In the genomic region with DNA sequence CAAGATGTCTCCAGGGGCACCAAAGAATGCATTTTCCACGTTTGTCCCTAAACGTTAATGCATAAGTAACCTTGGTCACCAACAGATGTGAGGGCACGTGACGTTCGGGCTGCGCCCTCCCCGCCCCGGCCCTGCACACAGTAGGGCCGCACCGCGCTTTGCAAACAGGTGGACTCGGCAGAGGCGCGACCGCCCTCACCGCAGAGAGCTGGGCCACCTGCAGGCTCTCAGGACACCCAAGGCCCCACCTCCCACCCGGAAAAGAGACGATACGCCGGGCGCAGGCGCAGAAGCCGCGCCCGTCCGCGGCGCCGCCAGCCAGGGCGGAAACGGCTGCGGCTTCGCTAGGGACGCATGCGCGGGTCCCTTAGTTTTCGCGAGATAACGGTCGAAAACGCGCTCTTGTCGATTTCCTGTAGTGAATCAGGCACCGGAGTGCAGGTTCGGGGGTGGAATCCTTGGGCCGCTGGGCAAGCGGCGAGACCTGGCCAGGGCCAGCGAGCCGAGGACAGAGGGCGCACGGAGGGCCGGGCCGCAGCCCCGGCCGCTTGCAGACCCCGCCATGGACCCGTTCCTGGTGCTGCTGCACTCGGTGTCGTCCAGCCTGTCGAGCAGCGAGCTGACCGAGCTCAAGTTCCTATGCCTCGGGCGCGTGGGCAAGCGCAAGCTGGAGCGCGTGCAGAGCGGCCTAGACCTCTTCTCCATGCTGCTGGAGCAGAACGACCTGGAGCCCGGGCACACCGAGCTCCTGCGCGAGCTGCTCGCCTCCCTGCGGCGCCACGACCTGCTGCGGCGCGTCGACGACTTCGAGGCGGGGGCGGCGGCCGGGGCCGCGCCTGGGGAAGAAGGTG, we compare ENCODE assay signal across 8 cellular contexts. TPM values are rescaled to one million over a fixed set of nuclear protein-coding genes. Genes with fewer than 3 reads are reported as not detected.
DNase-seq lines count a peak whose midpoint lies in the region; ATAC-seq and TF ChIP-seq lines count a peak whose summit lies in the region.

A gene with protein sequence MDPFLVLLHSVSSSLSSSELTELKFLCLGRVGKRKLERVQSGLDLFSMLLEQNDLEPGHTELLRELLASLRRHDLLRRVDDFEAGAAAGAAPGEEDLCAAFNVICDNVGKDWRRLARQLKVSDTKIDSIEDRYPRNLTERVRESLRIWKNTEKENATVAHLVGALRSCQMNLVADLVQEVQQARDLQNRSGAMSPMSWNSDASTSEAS (plus strand): TSS at position 399 of the 851 bp plus-strand sequence. CDS start 164 bp downstream, at position 563.

- H3K36me3 Mint-ChIP-seq in activated T-helper 2 cell treated with anti-CD3 and anti-CD28 coated beads, Interferon-gamma antibody, Interleukin-2, Interleukin-4, amounts not matched to agents 10 μg/mL and 5 μg/mL and 100 μg/mL, durations not matched to agents 14 hours and 24 hours and 36 hours (ENCODE audit: low read depth) = peaks cover 44% of the 10 kb centered on the region
- H3K36me3 Mint-ChIP-seq in nephron (ENCODE audit: low read depth) = peaks cover 12% of the 10 kb centered on the region

- peak within 1 kb of the TSS; percentile 98 for H3K27ac ChIP-seq in KOPT-K1 (ENCODE audit: low read depth, low read length, poor library complexity, severe bottlenecking)

- peak within 1 kb of the TSS; percentile 99 for H3K27ac Mint-ChIP-seq in activated T-helper 2 cell treated with anti-CD3 and anti-CD28 coated beads, Interferon-gamma antibody, Interleukin-2, Interleukin-4, amounts not matched to agents 10 μg/mL and 5 μg/mL and 100 μg/mL, durations not matched to agents 14 hours and 24 hours and 36 hours
- peak within 1 kb of the TSS; percentile 80 to 96 (median 95) for H3K27ac Mint-ChIP-seq in nephron

- TF ChIP-seq CTCF in fibroblast of pulmonary artery (IDR thresholded peaks at IDR 0.05; ENCODE audit: low read length, missing control alignments) (no peak), nephron (IDR thresholded peaks at IDR 0.05; ENCODE audit: unreplicated experiment in 3 of 3) (no peak)

- H3K4me3 Mint-ChIP-seq in activated T-helper 2 cell treated with anti-CD3 and anti-CD28 coated beads, Interferon-gamma antibody, Interleukin-2, Interleukin-4, amounts not matched to agents 10 μg/mL and 5 μg/mL and 100 μg/mL, durations not matched to agents 14 hours and 24 hours and 36 hours (ENCODE audit: low read depth) = peak within 1 kb of the TSS; percentile 98
- peak within 1 kb of the TSS; percentile 92 to 98 (median 95) for H3K4me3 Mint-ChIP-seq in nephron

- H3K9me3 Mint-ChIP-seq in activated T-helper 2 cell treated with anti-CD3 and anti-CD28 coated beads, Interferon-gamma antibody, Interleukin-2, Interleukin-4, amounts not matched to agents 10 μg/mL and 5 μg/mL and 100 μg/mL, durations not matched to agents 14 hours and 24 hours and 36 hours = no peaks in the 10 kb centered on the region
- H3K9me3 Mint-ChIP-seq in nephron = no peaks in the 10 kb centered on the region

- H3K36me3 ChIP-seq in KOPT-K1 (ENCODE audit: insufficient read depth, low read length) = peaks cover 36% of the 10 kb centered on the region

- ATAC-seq in GM21717 (IDR thresholded peaks at IDR 0.05; ENCODE audit: unreplicated experiment) = peak; percentile 59
- ATAC-seq in stimulated activated naive CD8-positive, alpha-beta T cell treated with anti-CD3 and anti-CD28 coated beads, Interleukin-15, Interleukin-2, amounts not matched to agents 100 U/mL and 50 U/mL, for 24 hours = peak; percentile 50

- H3K4me1 Mint-ChIP-seq in activated T-helper 2 cell treated with anti-CD3 and anti-CD28 coated beads, Interferon-gamma antibody, Interleukin-2, Interleukin-4, amounts not matched to agents 10 μg/mL and 5 μg/mL and 100 μg/mL, durations not matched to agents 14 hours and 24 hours and 36 hours (ENCODE audit: low read depth) = peaks cover 26% of the 10 kb centered on the region
- H3K4me1 Mint-ChIP-seq in nephron = peaks cover 23% of the 10 kb centered on the region

- H3K27me3 Mint-ChIP-seq in activated T-helper 2 cell treated with anti-CD3 and anti-CD28 coated beads, Interferon-gamma antibody, Interleukin-2, Interleukin-4, amounts not matched to agents 10 μg/mL and 5 μg/mL and 100 μg/mL, durations not matched to agents 14 hours and 24 hours and 36 hours (ENCODE audit: low read depth) = peaks cover 6% of the 10 kb centered on the region
- H3K27me3 Mint-ChIP-seq in nephron (ENCODE audit: low read depth) = peaks cover 10% of the 10 kb centered on the region

- no peaks in the 10 kb centered on the region for H3K9me3 ChIP-seq in KOPT-K1 (ENCODE audit: insufficient read depth, low read length, poor library complexity, severe bottlenecking)

- peak; percentile 98 for DNase-seq in DMS53 treated with DMSO at 0.1 percent for 48 hours (lab: John Stamatoyannopoulos, UW; ENCODE audit: unreplicated experiment)
- peak; percentile 99 for DNase-seq in RPMI8226
- peak; percentile 87 for DNase-seq in activated T-helper 2 cell treated with anti-CD3 and anti-CD28 coated beads, Interferon-gamma antibody, Interleukin-2, Interleukin-4, amounts not matched to agents 10 μg/mL and 5 μg/mL and 100 μg/mL, durations not matched to agents 14 hours and 24 hours and 36 hours (ENCODE audit: low spot score)
- peak; percentile 93 for DNase-seq in fibroblast of pulmonary artery (ENCODE audit: low read depth)
- DNase-seq in stimulated activated naive CD8-positive, alpha-beta T cell treated with anti-CD3 and anti-CD28 coated beads, Interleukin-15, Interleukin-2, amounts not matched to agents 100 U/mL and 50 U/mL, for 24 hours = peak; percentile 90

- H3K4me3 ChIP-seq in fibroblast of pulmonary artery (replicated peaks; ENCODE audit: low read depth, low read length) = peak within 1 kb of the TSS; percentile 91

- intact Hi-C loops in activated T-helper 2 cell treated with anti-CD3 and anti-CD28 coated beads, Interferon-gamma antibody, Interleukin-2, Interleukin-4, amounts not matched to agents 10 μg/mL and 5 μg/mL and 100 μg/mL, durations not matched to agents 14 hours and 24 hours and 36 hours (cut with micrococcal nuclease) = loop anchor here (1.0 to 10.0 kb wide), 4 partner anchors 68 to 528 kb away; a partner anchor contains a TSS

RNA-seq across cellular contexts. Expression of the gene that starts here (rescaled TPM):
- 43.0 and 44.3 TPM in 2 replicates for total RNA-seq in activated T-helper 2 cell treated with anti-CD3 and anti-CD28 coated beads, Interferon-gamma antibody, Interleukin-2, Interleukin-4, amounts not matched to agents 10 μg/mL and 5 μg/mL and 100 μg/mL, durations not matched to agents 14 hours and 24 hours and 36 hours

Comparison
In these comparisons a context has a peak if more than half of its experiments do, and no peak if none do; other contexts are left out.
1. Peak in every context shown above with its lines: DNase-seq, ATAC-seq, H3K4me3 ChIP-seq and H3K27ac ChIP-seq.